In genomic region chr11:117157507-117157906, GRCh38 we compare ENCODE assay signal across 16 cellular contexts. TPM values are rescaled to one million over a fixed set of nuclear protein-coding genes. Genes with fewer than 3 reads are reported as not detected.
DNase-seq lines count a peak whose midpoint lies in the region; ATAC-seq, FAIRE-seq and TF ChIP-seq lines count a peak whose summit lies in the region.
"Had no signal": no experiment of that assay in that cellular context is flagged by ENCODE, and none has a peak within 500 bp of the region (broad histone marks: within the 10 kb centered on the region; RNA-seq: fewer than 3 reads in every experiment).

No MANE protein-coding gene starts in this region.

- no peak for DNase-seq in activated T-cell treated with anti-CD3 and anti-CD28 coated beads, Interleukin-2, amount 50 U/mL, for 24 hours
- DNase-seq in activated T-cell treated with anti-CD3 and anti-CD28 coated beads for 4 hours (no peak), natural killer cell (no peak), keratinocyte (ENCODE audit: low read depth, low spot score) (no peak), SIG-M5 (lab: John Stamatoyannopoulos, UW) (no peak), NAMALWA (ENCODE audit: low spot score) (no peak)
- DNase-seq in natural killer cell treated with Interleukin-12 subunit alpha and Interleukin-12 subunit beta and Interleukin-15 and Interleukin-18, amount 100 ng/mL, for 72 hours (ENCODE audit: low spot score): no peak
- no peak for DNase-seq in stimulated activated naive B cell treated with anti-CD40 and anti-IgM and Interleukin-4, amounts not matched to agents 10 μg/mL and 1 μg/mL and 100 μg/mL, for 72 hours
- DNase-seq: ACHN; Calu3; CD4-positive, CD25-positive, alpha-beta regulatory T cell; DMS 273 treated with DMSO at 0.1 percent for 48 hours; H7 had no signal

- peaks cover 90% of the 10 kb centered on the region for H3K36me3 Mint-ChIP-seq in activated T-cell treated with anti-CD3 and anti-CD28 coated beads, Interleukin-2, amount 50 U/mL, for 24 hours (ENCODE audit: low read depth)
- no peaks in the 10 kb centered on the region for H3K36me3 Mint-ChIP-seq in natural killer cell
- no peaks in the 10 kb centered on the region for H3K36me3 Mint-ChIP-seq in natural killer cell treated with Interleukin-12 subunit alpha and Interleukin-12 subunit beta and Interleukin-15 and Interleukin-18, amount 100 ng/mL, for 72 hours
- H3K36me3 Mint-ChIP-seq in stimulated activated naive B cell treated with anti-CD40 and anti-IgM and Interleukin-4, amounts not matched to agents 10 μg/mL and 1 μg/mL and 100 μg/mL, for 72 hours: peaks cover 25 to 28% of the 10 kb centered on the region in 2 donors

- no peak overlapping the region for H3K4me3 Mint-ChIP-seq in activated T-cell treated with anti-CD3 and anti-CD28 coated beads, Interleukin-2, amount 50 U/mL, for 24 hours
- no peak overlapping the region for H3K4me3 Mint-ChIP-seq in natural killer cell
- no peak overlapping the region for H3K4me3 Mint-ChIP-seq in natural killer cell treated with Interleukin-12 subunit alpha and Interleukin-12 subunit beta and Interleukin-15 and Interleukin-18, amount 100 ng/mL, for 72 hours
- no peak overlapping the region for H3K4me3 Mint-ChIP-seq in stimulated activated naive B cell treated with anti-CD40 and anti-IgM and Interleukin-4, amounts not matched to agents 10 μg/mL and 1 μg/mL and 100 μg/mL, for 72 hours
- H3K4me3 Mint-ChIP-seq: CD4-positive, CD25-positive, alpha-beta regulatory T cell; GM23338 had no signal

- intact Hi-C loops in natural killer cell (cut with micrococcal nuclease): no loop called here

- peaks cover 83% of the 10 kb centered on the region for H3K79me2 ChIP-seq in keratinocyte (ENCODE audit: control insufficient read depth, insufficient read depth, low read length)

- TF ChIP-seq CTCF in natural killer cell (IDR thresholded peaks at IDR 0.05): no peak
- no peak for TF ChIP-seq CTCF in keratinocyte (optimal IDR thresholded peaks at IDR 0.05 in 1 of 3, IDR thresholded peaks at IDR 0.05 in 1 of 3, conservative IDR thresholded peaks at IDR 0.05 in 1 of 3; ENCODE audit: extremely low read depth in 1 of 3, insufficient read depth in 2 of 3, low read length in 3 of 3)

- no peak overlapping the region for H3K27ac ChIP-seq in keratinocyte (ENCODE audit: control insufficient read depth, insufficient read depth, low read length)
- H3K27ac ChIP-seq: BLaER1 treated with 17β-estradiol and CSF1 and Interleukin-3, amounts not matched to agents 10 nM and 100 nM had no signal

- no peak overlapping the region for H3K9ac ChIP-seq in keratinocyte (ENCODE audit: control insufficient read depth, extremely low read depth, insufficient read depth, low read length)

- dilution Hi-C loops in keratinocyte (cut with MboI; ENCODE audit: extremely low pct_ligation_motif_present, low sequenced_read_pairs): no loop called here

- H3K36me3 ChIP-seq in keratinocyte (ENCODE audit: control insufficient read depth in 2 of 2, extremely low read depth in 1 of 2, insufficient read depth in 2 of 2, low read length in 2 of 2): peaks cover 18 to 25% of the 10 kb centered on the region in 2 experiments

- H2AFZ ChIP-seq in keratinocyte (ENCODE audit: control insufficient read depth, low read length): no peak overlapping the region
- H2AFZ ChIP-seq: GM23338 had no signal

- ATAC-seq in natural killer cell: no peak
- ATAC-seq in natural killer cell treated with Interleukin-12 subunit alpha and Interleukin-12 subunit beta and Interleukin-15 and Interleukin-18, amount 100 ng/mL, for 72 hours: no peak
- ATAC-seq in stimulated activated naive B cell treated with anti-CD40 and anti-IgM and Interleukin-4, amounts not matched to agents 10 μg/mL and 1 μg/mL and 100 μg/mL, for 72 hours (replicated peaks): no peak
- ATAC-seq: GM23338 had no signal

- no peak overlapping the region for H3K4me2 ChIP-seq in keratinocyte (ENCODE audit: control insufficient read depth, extremely low read depth, insufficient read depth, low read depth, low read length)
- H3K4me2 ChIP-seq: BLaER1 treated with 17β-estradiol and CSF1 and Interleukin-3, amounts not matched to agents 10 nM and 100 nM; GM23338 had no signal

- no peaks in the 10 kb centered on the region for H3K4me1 ChIP-seq in keratinocyte (ENCODE audit: control insufficient read depth, extremely low read depth, insufficient read depth, low read length)

- H3K27ac Mint-ChIP-seq in activated T-cell treated with anti-CD3 and anti-CD28 coated beads, Interleukin-2, amount 50 U/mL, for 24 hours: peak overlapping the region; percentile 34
- H3K27ac Mint-ChIP-seq in natural killer cell: peak overlapping the region; percentile 20 to 38
- no peak overlapping the region for H3K27ac Mint-ChIP-seq in natural killer cell treated with Interleukin-12 subunit alpha and Interleukin-12 subunit beta and Interleukin-15 and Interleukin-18, amount 100 ng/mL, for 72 hours
- peak overlapping the region; percentile 42 for H3K27ac Mint-ChIP-seq in stimulated activated naive B cell treated with anti-CD40 and anti-IgM and Interleukin-4, amounts not matched to agents 10 μg/mL and 1 μg/mL and 100 μg/mL, for 72 hours
- H3K27ac Mint-ChIP-seq: GM23338 had no signal

- peaks cover 27% of the 10 kb centered on the region for H3K4me1 Mint-ChIP-seq in activated T-cell treated with anti-CD3 and anti-CD28 coated beads, Interleukin-2, amount 50 U/mL, for 24 hours (ENCODE audit: low read depth)
- H3K4me1 Mint-ChIP-seq in natural killer cell: peaks cover 4 to 17% of the 10 kb centered on the region in 2 donors
- H3K4me1 Mint-ChIP-seq in natural killer cell treated with Interleukin-12 subunit alpha and Interleukin-12 subunit beta and Interleukin-15 and Interleukin-18, amount 100 ng/mL, for 72 hours (ENCODE audit: low read depth in 2 of 2): peaks cover 0 to 18% of the 10 kb centered on the region in 2 donors
- peaks cover 9 to 27% of the 10 kb centered on the region in 2 donors for H3K4me1 Mint-ChIP-seq in stimulated activated naive B cell treated with anti-CD40 and anti-IgM and Interleukin-4, amounts not matched to agents 10 μg/mL and 1 μg/mL and 100 μg/mL, for 72 hours
- H3K4me1 Mint-ChIP-seq: GM23338 had no signal

- no peaks in the 10 kb centered on the region for H3K27me3 ChIP-seq in keratinocyte (ENCODE audit: control insufficient read depth, extremely low read depth, insufficient read depth, low read length)
- H3K27me3 ChIP-seq: BLaER1 treated with 17β-estradiol and CSF1 and Interleukin-3, amounts not matched to agents 10 nM and 100 nM had no signal

- peak; percentile 13 for FAIRE-seq in keratinocyte (lab: Jason Lieb, UNC)
- FAIRE-seq: GM18507 had no signal

- H3K9me3 Mint-ChIP-seq in activated T-cell treated with anti-CD3 and anti-CD28 coated beads, Interleukin-2, amount 50 U/mL, for 24 hours: no peaks in the 10 kb centered on the region
- no peaks in the 10 kb centered on the region for H3K9me3 Mint-ChIP-seq in natural killer cell
- no peaks in the 10 kb centered on the region for H3K9me3 Mint-ChIP-seq in natural killer cell treated with Interleukin-12 subunit alpha and Interleukin-12 subunit beta and Interleukin-15 and Interleukin-18, amount 100 ng/mL, for 72 hours
- no peaks in the 10 kb centered on the region for H3K9me3 Mint-ChIP-seq in stimulated activated naive B cell treated with anti-CD40 and anti-IgM and Interleukin-4, amounts not matched to agents 10 μg/mL and 1 μg/mL and 100 μg/mL, for 72 hours
- H3K9me3 Mint-ChIP-seq: CD4-positive, CD25-positive, alpha-beta regulatory T cell; GM23338 had no signal

- H3K9me3 ChIP-seq in keratinocyte (ENCODE audit: control insufficient read depth, low read depth, low read length): no peaks in the 10 kb centered on the region
- H3K9me3 ChIP-seq: BLaER1 treated with 17β-estradiol and CSF1 and Interleukin-3, amounts not matched to agents 10 nM and 100 nM had no signal

- no peak overlapping the region for H3K4me3 ChIP-seq in keratinocyte (ENCODE audit: control insufficient read depth in 2 of 3, extremely low read depth in 1 of 3, insufficient read depth in 2 of 3, low read depth in 1 of 3, low read length in 3 of 3)
- H3K4me3 ChIP-seq: BLaER1 treated with 17β-estradiol and CSF1 and Interleukin-3, amounts not matched to agents 10 nM and 100 nM; GM23338 had no signal

- H4K20me1 ChIP-seq in keratinocyte (ENCODE audit: control insufficient read depth, extremely low read depth, insufficient read depth, low read length): peaks cover 13% of the 10 kb centered on the region

- H3K27me3 Mint-ChIP-seq in activated T-cell treated with anti-CD3 and anti-CD28 coated beads, Interleukin-2, amount 50 U/mL, for 24 hours: no peaks in the 10 kb centered on the region
- H3K27me3 Mint-ChIP-seq in natural killer cell (ENCODE audit: low read depth in 2 of 2): no peaks in the 10 kb centered on the region
- H3K27me3 Mint-ChIP-seq in natural killer cell treated with Interleukin-12 subunit alpha and Interleukin-12 subunit beta and Interleukin-15 and Interleukin-18, amount 100 ng/mL, for 72 hours: no peaks in the 10 kb centered on the region
- no peaks in the 10 kb centered on the region for H3K27me3 Mint-ChIP-seq in stimulated activated naive B cell treated with anti-CD40 and anti-IgM and Interleukin-4, amounts not matched to agents 10 μg/mL and 1 μg/mL and 100 μg/mL, for 72 hours
- H3K27me3 Mint-ChIP-seq: CD4-positive, CD25-positive, alpha-beta regulatory T cell had no signal

- no peaks in the 10 kb centered on the region for H3K9me1 ChIP-seq in keratinocyte (ENCODE audit: control insufficient read depth, extremely low read depth, insufficient read depth, low read length)

RNA-seq across cellular contexts. Expression of gene PAFAH1B2, which starts 13.4 kb away (rescaled TPM):
- total RNA-seq in natural killer cell: 10 to 100 TPM; 46.1 to 71.0 (median 58.8) TPM
- total RNA-seq in natural killer cell treated with Interleukin-12 subunit alpha and Interleukin-12 subunit beta and Interleukin-15 and Interleukin-18, amount 100 ng/mL, for 72 hours: 10 to 100 TPM; 60.6 to 76.7 TPM
- 66.0 to 101 TPM (median 76.4 TPM) in 3 replicates for polyA plus RNA-seq in keratinocyte
- 132 TPM for polyA plus RNA-seq in keratinocyte (2011; ENCODE audit: low read depth)
- 58.2 and 76.3 TPM in 2 replicates for polyA plus RNA-seq in keratinocyte (2011; cell fraction: cytosol; rRNA removed)
- 73.7 TPM in 2 replicates for polyA plus RNA-seq in keratinocyte (2011; cell fraction: nucleus; rRNA removed)
- 35.5 and 72.5 TPM in 2 replicates for polyA plus RNA-seq in keratinocyte (2012; ENCODE audit: low replicate concordance)
- 135 to 219 TPM (median 218 TPM) in 3 replicates for polyA minus RNA-seq in keratinocyte
- polyA minus RNA-seq in keratinocyte (2011; cell fraction: cytosol; rRNA and poly(A)+ RNA removed): 116 TPM
- 54.7 and 105 TPM in 2 replicates for polyA minus RNA-seq in keratinocyte (2011; cell fraction: nucleus; rRNA and poly(A)+ RNA removed)

RNA-seq across cellular contexts. Expression of gene SIDT2, which starts 21.0 kb away (rescaled TPM):
- total RNA-seq in natural killer cell: 100 to 1,000 TPM in 1 of 3 donors, 10 to 100 TPM in 2; 80.0 to 111 (median 82.0) TPM
- total RNA-seq in natural killer cell treated with Interleukin-12 subunit alpha and Interleukin-12 subunit beta and Interleukin-15 and Interleukin-18, amount 100 ng/mL, for 72 hours: 10 to 100 TPM; 23.1 to 30.3 TPM
- polyA plus RNA-seq in keratinocyte: 9.8 to 14.3 TPM (median 12.6 TPM) in 3 replicates
- polyA plus RNA-seq in keratinocyte (2011; ENCODE audit: low read depth): 24.4 TPM
- 11.1 and 11.9 TPM in 2 replicates for polyA plus RNA-seq in keratinocyte (2011; cell fraction: cytosol; rRNA removed)
- polyA plus RNA-seq in keratinocyte (2011; cell fraction: nucleus; rRNA removed): 53.7 and 63.4 TPM in 2 replicates
- polyA plus RNA-seq in keratinocyte (2012; ENCODE audit: low replicate concordance): 11.4 and 17.9 TPM in 2 replicates
- polyA minus RNA-seq in keratinocyte: 34.9 to 72.0 TPM (median 34.9 TPM) in 3 replicates
- 13.2 TPM for polyA minus RNA-seq in keratinocyte (2011; cell fraction: cytosol; rRNA and poly(A)+ RNA removed)
- polyA minus RNA-seq in keratinocyte (2011; cell fraction: nucleus; rRNA and poly(A)+ RNA removed): 39.6 and 59.0 TPM in 2 replicates

RNA-seq across cellular contexts. Expression of gene TAGLN, which starts 41.7 kb away (rescaled TPM):
- 10 to 100 TPM in 1 of 3 donors, 1 to 10 TPM in 2; 8.2 to 18.0 (median 8.3) TPM for total RNA-seq in natural killer cell
- 1 to 10 TPM; 4.8 to 7.4 TPM for total RNA-seq in natural killer cell treated with Interleukin-12 subunit alpha and Interleukin-12 subunit beta and Interleukin-15 and Interleukin-18, amount 100 ng/mL, for 72 hours
- polyA plus RNA-seq in keratinocyte: 20.5 to 85.4 TPM (median 26.6 TPM) in 3 replicates
- 72.5 TPM for polyA plus RNA-seq in keratinocyte (2011; ENCODE audit: low read depth)
- 56.0 and 112 TPM in 2 replicates for polyA plus RNA-seq in keratinocyte (2011; cell fraction: cytosol; rRNA removed)
- 50.5 and 81.3 TPM in 2 replicates for polyA plus RNA-seq in keratinocyte (2011; cell fraction: nucleus; rRNA removed)
- polyA plus RNA-seq in keratinocyte (2012; ENCODE audit: low replicate concordance): 14.5 and 64.7 TPM in 2 replicates
- polyA minus RNA-seq in keratinocyte: 4.3 to 37.9 TPM (median 8.0 TPM) in 3 replicates
- polyA minus RNA-seq in keratinocyte (2011; cell fraction: cytosol; rRNA and poly(A)+ RNA removed): 25.7 TPM
- 18.9 and 34.0 TPM in 2 replicates for polyA minus RNA-seq in keratinocyte (2011; cell fraction: nucleus; rRNA and poly(A)+ RNA removed)

RNA-seq across cellular contexts. Expression of gene SIK3, which starts 59.3 kb away (rescaled TPM):
- 100 to 1,000 TPM in 2 of 3 donors, 10 to 100 TPM in 1; 71.6 to 120 (median 119) TPM for total RNA-seq in natural killer cell
- 100 to 1,000 TPM in 1 of 2 donors, 10 to 100 TPM in 1; 88.7 to 111 TPM for total RNA-seq in natural killer cell treated with Interleukin-12 subunit alpha and Interleukin-12 subunit beta and Interleukin-15 and Interleukin-18, amount 100 ng/mL, for 72 hours
- 4.4 to 10.7 TPM (median 8.2 TPM) in 3 replicates for polyA plus RNA-seq in keratinocyte
- polyA plus RNA-seq in keratinocyte (2011; ENCODE audit: low read depth): 13.4 TPM
- polyA plus RNA-seq in keratinocyte (2011; cell fraction: cytosol; rRNA removed): 9.1 and 10.4 TPM in 2 replicates
- 27.3 and 28.8 TPM in 2 replicates for polyA plus RNA-seq in keratinocyte (2011; cell fraction: nucleus; rRNA removed)
- 9.5 and 15.3 TPM in 2 replicates for polyA plus RNA-seq in keratinocyte (2012; ENCODE audit: low replicate concordance)
- polyA minus RNA-seq in keratinocyte: 14.6 to 51.7 TPM (median 22.5 TPM) in 3 replicates
- 12.1 TPM for polyA minus RNA-seq in keratinocyte (2011; cell fraction: cytosol; rRNA and poly(A)+ RNA removed)
- 21.2 and 44.1 TPM in 2 replicates for polyA minus RNA-seq in keratinocyte (2011; cell fraction: nucleus; rRNA and poly(A)+ RNA removed)

Comparison
In these comparisons a context has a peak if more than half of its experiments do, and no peak if none do; other contexts are left out.
1. H3K27ac Mint-ChIP-seq: peak in activated T-cell treated with anti-CD3 and anti-CD28 coated beads, Interleukin-2, amount 50 U/mL, for 24 hours (single experiment), natural killer cell (2 of 2) and stimulated activated naive B cell treated with anti-CD40 and anti-IgM and Interleukin-4, amounts not matched to agents 10 μg/mL and 1 μg/mL and 100 μg/mL, for 72 hours (single experiment); none in natural killer cell treated with Interleukin-12 subunit alpha and Interleukin-12 subunit beta and Interleukin-15 and Interleukin-18, amount 100 ng/mL, for 72 hours (0 of 2).